ENCODE assay signal across 27 cellular contexts in genomic region chr4:185862340-185862739, GRCh38. TPM values are rescaled to one million over a fixed set of nuclear protein-coding genes. Genes with fewer than 3 reads are reported as not detected.
"Had no signal": no experiment of that assay in that cellular context is flagged by ENCODE, and none has a peak within 500 bp of the region (broad histone marks: within the 10 kb centered on the region; RNA-seq: fewer than 3 reads in every experiment).

No MANE protein-coding gene starts in this region.

- H3K27ac Mint-ChIP-seq: immature natural killer cell; mesothelial cell of epicardium; naive B cell; natural killer cell treated with Interleukin-12 subunit alpha and Interleukin-12 subunit beta and Interleukin-15 and Interleukin-18, amount 100 ng/mL, for 72 hours; neural progenitor cell; progenitor cell of endocrine pancreas had no signal

- H3K27ac ChIP-seq: dorsolateral prefrontal cortex, epithelial cell of prostate, foreskin keratinocyte, gastroesophageal sphincter, neural progenitor cell, parathyroid adenoma, skin epidermis, spleen, stomach, thyroid gland, vagina had no signal

- H3K9me3 ChIP-seq: mucosa of descending colon, thyroid gland, vagina had no signal

- DNase-seq: dorsolateral prefrontal cortex; effector CD4-positive, alpha-beta T cell; foreskin keratinocyte; hypothalamus; immature natural killer cell; islet precursor cell; kidney glomerular epithelial cell; mesenchymal stem cell; mucosa of descending colon; naive B cell; spleen; stimulated activated CD4-positive, alpha-beta T cell treated with anti-CD3 and anti-CD28 coated beads, Interleukin-2, amount 100 ng/mL, for 48 hours; stimulated activated naive CD4-positive, alpha-beta T cell; stomach; thyroid gland; trophoblast cell had no signal

- H3K4me1 ChIP-seq: foreskin keratinocyte, neural progenitor cell, parathyroid adenoma had no signal

- H3K27me3 ChIP-seq: dorsolateral prefrontal cortex, foreskin keratinocyte, gastroesophageal sphincter, neural progenitor cell, spleen, stomach, thyroid gland, vagina had no signal

- H3K4me3 ChIP-seq: dorsolateral prefrontal cortex, gastroesophageal sphincter, mucosa of descending colon, neural progenitor cell, skin epidermis, spleen, stomach, thyroid gland, vagina had no signal

- H3K4me3 Mint-ChIP-seq: immature natural killer cell; mesothelial cell of epicardium; naive B cell; natural killer cell treated with Interleukin-12 subunit alpha and Interleukin-12 subunit beta and Interleukin-15 and Interleukin-18, amount 100 ng/mL, for 72 hours; neural progenitor cell had no signal

- ATAC-seq: esophagus mucosa; foreskin keratinocyte; gastroesophageal sphincter; mucosa of descending colon; natural killer cell treated with Interleukin-12 subunit alpha and Interleukin-12 subunit beta and Interleukin-15 and Interleukin-18, amount 100 ng/mL, for 72 hours had no signal

- H3K27me3 Mint-ChIP-seq: progenitor cell of endocrine pancreas had no signal

- H3K4me1 Mint-ChIP-seq: immature natural killer cell, naive B cell, neural progenitor cell had no signal

- H3K36me3 ChIP-seq: gastroesophageal sphincter, neural progenitor cell, spleen, stomach, thyroid gland, vagina had no signal

- FAIRE-seq: colon had no signal

RNA-seq across cellular contexts. Expression of gene SORBS2, which starts 50.3 kb away (rescaled TPM):
- total RNA-seq: natural killer cell treated with Interleukin-12 subunit alpha and Interleukin-12 subunit beta and Interleukin-15 and Interleukin-18, amount 100 ng/mL, for 72 hours had no signal
